In the genomic region with DNA sequence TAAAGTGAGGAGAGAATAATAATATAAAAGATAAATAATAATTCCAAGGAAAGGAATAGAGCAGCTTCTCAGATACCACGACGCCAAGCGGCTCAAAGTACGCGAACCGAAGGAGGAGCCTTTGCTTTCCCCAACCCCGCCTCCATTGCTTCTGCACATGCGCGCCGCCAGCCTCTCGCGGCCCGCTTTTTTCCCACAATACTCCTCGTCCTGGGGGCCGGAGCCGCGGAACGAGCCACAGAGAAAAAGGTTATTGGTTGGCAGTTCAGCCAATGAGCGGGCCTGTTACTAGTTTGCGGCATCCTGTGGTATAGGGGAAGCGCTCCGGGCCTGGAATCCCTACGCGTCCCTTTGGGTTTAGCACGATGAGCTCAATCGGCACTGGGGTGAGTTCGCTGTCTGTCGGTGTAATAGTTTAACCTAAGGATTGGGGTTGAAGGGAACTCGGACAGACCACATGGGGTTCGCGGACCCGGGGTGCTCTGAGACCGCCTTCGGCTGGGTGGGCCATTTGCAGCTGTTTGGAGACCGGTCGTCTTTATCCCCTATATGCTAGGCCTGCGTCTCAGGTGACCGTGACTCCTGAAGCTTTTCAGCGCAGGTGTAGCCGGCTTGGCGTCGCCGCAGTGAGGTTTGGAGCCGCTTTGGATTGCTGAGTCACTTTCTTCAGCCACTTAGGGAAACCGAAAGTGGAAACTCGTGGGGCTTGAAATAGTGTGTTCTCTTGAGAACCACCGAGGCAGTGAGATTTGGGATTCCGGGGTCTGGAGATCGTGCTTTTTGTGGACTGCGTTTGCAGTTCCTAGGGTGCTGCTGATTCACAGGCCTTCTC, we compare ENCODE assay signal across 1 cellular context.
TF ChIP-seq lines count a peak whose summit lies in the region.

TSS of gene PSMA3 (plus strand) at position 288 of the 832 bp plus-strand sequence. CDS start at position 366, 78 bp downstream.

TF ChIP-seq in HepG2, 621 proteins besides CTCF, POLR2A, EP300 and RAD21 (continued from another document and continues in another):
- TF ChIP-seq, protein P1, sequence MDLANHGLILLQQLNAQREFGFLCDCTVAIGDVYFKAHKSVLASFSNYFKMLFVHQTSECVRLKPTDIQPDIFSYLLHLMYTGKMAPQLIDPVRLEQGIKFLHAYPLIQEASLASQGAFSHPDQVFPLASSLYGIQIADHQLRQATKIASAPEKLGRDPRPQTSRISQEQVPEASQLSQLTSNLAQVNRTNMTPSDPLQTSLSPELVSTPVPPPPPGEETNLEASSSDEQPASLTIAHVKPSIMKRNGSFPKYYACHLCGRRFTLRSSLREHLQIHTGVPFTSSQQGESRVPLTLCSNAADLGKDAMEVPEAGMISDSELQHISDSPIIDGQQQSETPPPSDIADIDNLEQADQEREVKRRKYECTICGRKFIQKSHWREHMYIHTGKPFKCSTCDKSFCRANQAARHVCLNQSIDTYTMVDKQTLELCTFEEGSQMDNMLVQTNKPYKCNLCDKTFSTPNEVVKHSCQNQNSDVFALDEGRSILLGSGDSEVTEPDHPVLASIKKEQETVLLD (CRISPR knock-in tag; IDR thresholded peaks at IDR 0.05; ENCODE audit: low read depth), result no peak
- TF ChIP-seq SRY (CRISPR knock-in tag; IDR thresholded peaks at IDR 0.05) (no peak; the same call in 1 of the 2 replicates), ZNF567 (CRISPR knock-in tag; IDR thresholded peaks at IDR 0.05; ENCODE audit: borderline replicate concordance) (no peak), KDM2A (CRISPR knock-in tag; IDR thresholded peaks at IDR 0.05; ENCODE audit: borderline replicate concordance, low read depth) (peak; percentile 79; the same call in 1 of the 2 replicates), ZNF674 (CRISPR knock-in tag; IDR thresholded peaks at IDR 0.05; ENCODE audit: low read depth) (no peak), NFIC (IDR thresholded peaks at IDR 0.05; ENCODE audit: low read length) (no peak), CSRNP2 (CRISPR knock-in tag; conservative IDR thresholded peaks at IDR 0.05; ENCODE audit: low read depth) (no peak), ZFP36L1 (CRISPR knock-in tag; IDR thresholded peaks at IDR 0.05) (no peak; the same call in 1 of the 2 replicates), AFF4 (CRISPR knock-in tag; IDR thresholded peaks at IDR 0.05) (no peak), ZNF280D (CRISPR knock-in tag; IDR thresholded peaks at IDR 0.05) (no peak), ZNF276 (CRISPR knock-in tag; IDR thresholded peaks at IDR 0.05; ENCODE audit: low read depth) (no peak), ZFP1 (CRISPR knock-in tag; IDR thresholded peaks at IDR 0.05) (no peak), ZNF296 (CRISPR knock-in tag; conservative IDR thresholded peaks at IDR 0.05) (no peak), HOXA3 (CRISPR knock-in tag; IDR thresholded peaks at IDR 0.05) (0 out of 2 replicates have a peak, but pooled peaks have one; percentile 44), ZSCAN20 (CRISPR knock-in tag; IDR thresholded peaks at IDR 0.05; ENCODE audit: borderline replicate concordance) (peak; percentile 16; the same call in 1 of the 2 replicates), ZNF317 (CRISPR knock-in tag; IDR thresholded peaks at IDR 0.05) (peak; percentile 56), ZNF768 (CRISPR knock-in tag; IDR thresholded peaks at IDR 0.05) (no peak), ZNF720 (CRISPR knock-in tag; IDR thresholded peaks at IDR 0.05) (no peak), KLF9 (CRISPR knock-in tag; IDR thresholded peaks at IDR 0.05; ENCODE audit: low read depth) (no peak), NCOR1 (IDR thresholded peaks at IDR 0.05; ENCODE audit: borderline replicate concordance, low read length) (no peak; the same call in 1 of the 2 replicates), BRCA1 (CRISPR knock-in tag; IDR thresholded peaks at IDR 0.05) (no peak; the same call in 1 of the 2 replicates), CENPX (CRISPR knock-in tag; IDR thresholded peaks at IDR 0.05) (no peak), HNRNPL (IDR thresholded peaks at IDR 0.05; ENCODE audit: low read depth, low read length) (0 out of 2 replicates have a peak, but pooled peaks have one; percentile 40), HIVEP1 (CRISPR knock-in tag; IDR thresholded peaks at IDR 0.05) (0 out of 2 replicates have a peak, but pooled peaks have one; percentile 17), ZNF383 (CRISPR knock-in tag; IDR thresholded peaks at IDR 0.05; ENCODE audit: borderline replicate concordance) (no peak), KLF6 (CRISPR knock-in tag; IDR thresholded peaks at IDR 0.05) (no peak), BATF2 (CRISPR knock-in tag; IDR thresholded peaks at IDR 0.05) (no peak), GTF2F1 (IDR thresholded peaks at IDR 0.05; ENCODE audit: low read length) (peak; percentile 77; the same call in 1 of the 2 replicates), ZC3H4 (CRISPR knock-in tag; IDR thresholded peaks at IDR 0.05; ENCODE audit: borderline replicate concordance) (no peak), NCOA5 (CRISPR knock-in tag; IDR thresholded peaks at IDR 0.05) (no peak), FOXA1 (IDR thresholded peaks at IDR 0.05) (no peak), FOXA1 (CRISPR knock-in tag; IDR thresholded peaks at IDR 0.05) (no peak), TAF15 (IDR thresholded peaks at IDR 0.05; ENCODE audit: low read depth, low read length, poor library complexity, severe bottlenecking) (no peak), ZBTB42 (CRISPR knock-in tag; IDR thresholded peaks at IDR 0.05) (no peak), ZNF781 (CRISPR knock-in tag; IDR thresholded peaks at IDR 0.05; ENCODE audit: borderline replicate concordance, not compliant biosample characterization) (no peak), ZNF225 (CRISPR knock-in tag; IDR thresholded peaks at IDR 0.05) (no peak), RFXANK (CRISPR knock-in tag; IDR thresholded peaks at IDR 0.05) (no peak), SUZ12 (IDR thresholded peaks at IDR 0.05; ENCODE audit: low read depth, low read length) (no peak; the same call in 1 of the 2 replicates), CENPT (CRISPR knock-in tag; IDR thresholded peaks at IDR 0.05; ENCODE audit: low read depth) (no peak), ZBTB38 (CRISPR knock-in tag; IDR thresholded peaks at IDR 0.05) (peak; percentile 62; the same call in 1 of the 2 replicates), FLYWCH1 (CRISPR knock-in tag; IDR thresholded peaks at IDR 0.05) (no peak), ZSCAN30 (CRISPR knock-in tag; IDR thresholded peaks at IDR 0.05) (no peak), SOX5 (CRISPR knock-in tag; IDR thresholded peaks at IDR 0.05; ENCODE audit: borderline replicate concordance) (0 out of 2 replicates have a peak, but pooled peaks have one; percentile 15), ZNF350 (CRISPR knock-in tag; IDR thresholded peaks at IDR 0.05; ENCODE audit: borderline replicate concordance, low read depth) (peak; percentile 75; the same call in 1 of the 2 replicates), TSC22D2 (CRISPR knock-in tag; IDR thresholded peaks at IDR 0.05; ENCODE audit: borderline replicate concordance) (no peak), KDM6A (CRISPR knock-in tag; IDR thresholded peaks at IDR 0.05; ENCODE audit: low read depth) (no peak), ZNF644 (CRISPR knock-in tag; IDR thresholded peaks at IDR 0.05; ENCODE audit: low read depth) (no peak), ZEB1 (IDR thresholded peaks at IDR 0.05; ENCODE audit: insufficient replicate concordance, low read depth) (peak; percentile 23)
- TF ChIP-seq, protein P2, sequence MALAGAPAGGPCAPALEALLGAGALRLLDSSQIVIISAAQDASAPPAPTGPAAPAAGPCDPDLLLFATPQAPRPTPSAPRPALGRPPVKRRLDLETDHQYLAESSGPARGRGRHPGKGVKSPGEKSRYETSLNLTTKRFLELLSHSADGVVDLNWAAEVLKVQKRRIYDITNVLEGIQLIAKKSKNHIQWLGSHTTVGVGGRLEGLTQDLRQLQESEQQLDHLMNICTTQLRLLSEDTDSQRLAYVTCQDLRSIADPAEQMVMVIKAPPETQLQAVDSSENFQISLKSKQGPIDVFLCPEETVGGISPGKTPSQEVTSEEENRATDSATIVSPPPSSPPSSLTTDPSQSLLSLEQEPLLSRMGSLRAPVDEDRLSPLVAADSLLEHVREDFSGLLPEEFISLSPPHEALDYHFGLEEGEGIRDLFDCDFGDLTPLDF (CRISPR knock-in tag; IDR thresholded peaks at IDR 0.05), result no peak
- TF ChIP-seq, protein P3, sequence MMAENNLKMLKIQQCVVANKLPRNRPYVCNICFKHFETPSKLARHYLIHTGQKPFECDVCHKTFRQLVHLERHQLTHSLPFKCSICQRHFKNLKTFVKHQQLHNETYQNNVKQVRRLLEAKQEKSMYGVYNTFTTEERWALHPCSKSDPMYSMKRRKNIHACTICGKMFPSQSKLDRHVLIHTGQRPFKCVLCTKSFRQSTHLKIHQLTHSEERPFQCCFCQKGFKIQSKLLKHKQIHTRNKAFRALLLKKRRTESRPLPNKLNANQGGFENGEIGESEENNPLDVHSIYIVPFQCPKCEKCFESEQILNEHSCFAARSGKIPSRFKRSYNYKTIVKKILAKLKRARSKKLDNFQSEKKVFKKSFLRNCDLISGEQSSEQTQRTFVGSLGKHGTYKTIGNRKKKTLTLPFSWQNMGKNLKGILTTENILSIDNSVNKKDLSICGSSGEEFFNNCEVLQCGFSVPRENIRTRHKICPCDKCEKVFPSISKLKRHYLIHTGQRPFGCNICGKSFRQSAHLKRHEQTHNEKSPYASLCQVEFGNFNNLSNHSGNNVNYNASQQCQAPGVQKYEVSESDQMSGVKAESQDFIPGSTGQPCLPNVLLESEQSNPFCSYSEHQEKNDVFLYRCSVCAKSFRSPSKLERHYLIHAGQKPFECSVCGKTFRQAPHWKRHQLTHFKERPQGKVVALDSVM (CRISPR knock-in tag; IDR thresholded peaks at IDR 0.05), result no peak
